Comparison of ENCODE assay signal across 1 cellular context in the genomic region with DNA sequence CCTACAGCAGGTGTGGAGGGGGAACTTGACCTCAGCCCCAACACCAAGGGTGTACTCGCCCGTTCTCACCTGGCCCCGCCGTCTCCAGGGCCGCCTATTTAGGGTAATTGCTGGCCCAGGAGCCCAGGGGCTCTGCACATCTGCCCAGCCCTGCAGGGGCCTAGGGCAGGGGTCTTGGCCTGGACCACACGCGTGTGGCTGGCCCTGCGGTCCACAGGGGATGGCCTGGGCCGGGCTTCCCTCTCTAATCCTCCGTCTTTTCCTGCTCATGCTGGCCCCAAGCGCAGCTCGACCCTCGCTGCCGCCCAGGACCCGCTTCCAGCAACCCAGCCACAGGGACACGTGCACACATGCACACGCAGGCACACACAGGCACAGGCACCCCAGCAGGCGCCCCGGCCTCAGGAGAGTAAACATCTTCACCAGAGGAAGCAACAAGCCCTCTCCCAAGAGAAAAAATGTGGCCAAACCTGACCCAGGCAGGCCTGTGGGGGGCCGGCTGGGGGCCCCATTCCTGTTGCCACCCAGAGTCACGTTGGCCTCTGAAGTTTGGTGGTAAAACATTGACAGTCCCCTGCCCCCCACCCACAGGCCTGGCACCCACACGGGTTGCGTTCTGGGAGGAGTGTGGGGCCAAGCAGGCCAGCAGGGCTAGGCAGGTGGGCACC.
TF ChIP-seq lines count a peak whose summit lies in the region.

No MANE protein-coding gene starts in this region.

TF ChIP-seq in GM23338, 12 proteins besides CTCF, POLR2A, EP300 and RAD21:
- TF ChIP-seq NANOG (IDR thresholded peaks at IDR 0.05; ENCODE audit: borderline replicate concordance): no peak
- TF ChIP-seq CREB1 (CRISPR knock-in tag; IDR thresholded peaks at IDR 0.05; ENCODE audit: low read depth): no peak
- TF ChIP-seq EZH2phosphoT487 (IDR thresholded peaks at IDR 0.05; ENCODE audit: unreplicated experiment): no peak
- TF ChIP-seq, protein P1, sequence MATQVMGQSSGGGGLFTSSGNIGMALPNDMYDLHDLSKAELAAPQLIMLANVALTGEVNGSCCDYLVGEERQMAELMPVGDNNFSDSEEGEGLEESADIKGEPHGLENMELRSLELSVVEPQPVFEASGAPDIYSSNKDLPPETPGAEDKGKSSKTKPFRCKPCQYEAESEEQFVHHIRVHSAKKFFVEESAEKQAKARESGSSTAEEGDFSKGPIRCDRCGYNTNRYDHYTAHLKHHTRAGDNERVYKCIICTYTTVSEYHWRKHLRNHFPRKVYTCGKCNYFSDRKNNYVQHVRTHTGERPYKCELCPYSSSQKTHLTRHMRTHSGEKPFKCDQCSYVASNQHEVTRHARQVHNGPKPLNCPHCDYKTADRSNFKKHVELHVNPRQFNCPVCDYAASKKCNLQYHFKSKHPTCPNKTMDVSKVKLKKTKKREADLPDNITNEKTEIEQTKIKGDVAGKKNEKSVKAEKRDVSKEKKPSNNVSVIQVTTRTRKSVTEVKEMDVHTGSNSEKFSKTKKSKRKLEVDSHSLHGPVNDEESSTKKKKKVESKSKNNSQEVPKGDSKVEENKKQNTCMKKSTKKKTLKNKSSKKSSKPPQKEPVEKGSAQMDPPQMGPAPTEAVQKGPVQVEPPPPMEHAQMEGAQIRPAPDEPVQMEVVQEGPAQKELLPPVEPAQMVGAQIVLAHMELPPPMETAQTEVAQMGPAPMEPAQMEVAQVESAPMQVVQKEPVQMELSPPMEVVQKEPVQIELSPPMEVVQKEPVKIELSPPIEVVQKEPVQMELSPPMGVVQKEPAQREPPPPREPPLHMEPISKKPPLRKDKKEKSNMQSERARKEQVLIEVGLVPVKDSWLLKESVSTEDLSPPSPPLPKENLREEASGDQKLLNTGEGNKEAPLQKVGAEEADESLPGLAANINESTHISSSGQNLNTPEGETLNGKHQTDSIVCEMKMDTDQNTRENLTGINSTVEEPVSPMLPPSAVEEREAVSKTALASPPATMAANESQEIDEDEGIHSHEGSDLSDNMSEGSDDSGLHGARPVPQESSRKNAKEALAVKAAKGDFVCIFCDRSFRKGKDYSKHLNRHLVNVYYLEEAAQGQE (IDR thresholded peaks at IDR 0.05; ENCODE audit: unreplicated experiment): no peak
- TF ChIP-seq POLR2AphosphoS5 (IDR thresholded peaks at IDR 0.05; ENCODE audit: low read depth): no peak
- TF ChIP-seq, protein P2, sequence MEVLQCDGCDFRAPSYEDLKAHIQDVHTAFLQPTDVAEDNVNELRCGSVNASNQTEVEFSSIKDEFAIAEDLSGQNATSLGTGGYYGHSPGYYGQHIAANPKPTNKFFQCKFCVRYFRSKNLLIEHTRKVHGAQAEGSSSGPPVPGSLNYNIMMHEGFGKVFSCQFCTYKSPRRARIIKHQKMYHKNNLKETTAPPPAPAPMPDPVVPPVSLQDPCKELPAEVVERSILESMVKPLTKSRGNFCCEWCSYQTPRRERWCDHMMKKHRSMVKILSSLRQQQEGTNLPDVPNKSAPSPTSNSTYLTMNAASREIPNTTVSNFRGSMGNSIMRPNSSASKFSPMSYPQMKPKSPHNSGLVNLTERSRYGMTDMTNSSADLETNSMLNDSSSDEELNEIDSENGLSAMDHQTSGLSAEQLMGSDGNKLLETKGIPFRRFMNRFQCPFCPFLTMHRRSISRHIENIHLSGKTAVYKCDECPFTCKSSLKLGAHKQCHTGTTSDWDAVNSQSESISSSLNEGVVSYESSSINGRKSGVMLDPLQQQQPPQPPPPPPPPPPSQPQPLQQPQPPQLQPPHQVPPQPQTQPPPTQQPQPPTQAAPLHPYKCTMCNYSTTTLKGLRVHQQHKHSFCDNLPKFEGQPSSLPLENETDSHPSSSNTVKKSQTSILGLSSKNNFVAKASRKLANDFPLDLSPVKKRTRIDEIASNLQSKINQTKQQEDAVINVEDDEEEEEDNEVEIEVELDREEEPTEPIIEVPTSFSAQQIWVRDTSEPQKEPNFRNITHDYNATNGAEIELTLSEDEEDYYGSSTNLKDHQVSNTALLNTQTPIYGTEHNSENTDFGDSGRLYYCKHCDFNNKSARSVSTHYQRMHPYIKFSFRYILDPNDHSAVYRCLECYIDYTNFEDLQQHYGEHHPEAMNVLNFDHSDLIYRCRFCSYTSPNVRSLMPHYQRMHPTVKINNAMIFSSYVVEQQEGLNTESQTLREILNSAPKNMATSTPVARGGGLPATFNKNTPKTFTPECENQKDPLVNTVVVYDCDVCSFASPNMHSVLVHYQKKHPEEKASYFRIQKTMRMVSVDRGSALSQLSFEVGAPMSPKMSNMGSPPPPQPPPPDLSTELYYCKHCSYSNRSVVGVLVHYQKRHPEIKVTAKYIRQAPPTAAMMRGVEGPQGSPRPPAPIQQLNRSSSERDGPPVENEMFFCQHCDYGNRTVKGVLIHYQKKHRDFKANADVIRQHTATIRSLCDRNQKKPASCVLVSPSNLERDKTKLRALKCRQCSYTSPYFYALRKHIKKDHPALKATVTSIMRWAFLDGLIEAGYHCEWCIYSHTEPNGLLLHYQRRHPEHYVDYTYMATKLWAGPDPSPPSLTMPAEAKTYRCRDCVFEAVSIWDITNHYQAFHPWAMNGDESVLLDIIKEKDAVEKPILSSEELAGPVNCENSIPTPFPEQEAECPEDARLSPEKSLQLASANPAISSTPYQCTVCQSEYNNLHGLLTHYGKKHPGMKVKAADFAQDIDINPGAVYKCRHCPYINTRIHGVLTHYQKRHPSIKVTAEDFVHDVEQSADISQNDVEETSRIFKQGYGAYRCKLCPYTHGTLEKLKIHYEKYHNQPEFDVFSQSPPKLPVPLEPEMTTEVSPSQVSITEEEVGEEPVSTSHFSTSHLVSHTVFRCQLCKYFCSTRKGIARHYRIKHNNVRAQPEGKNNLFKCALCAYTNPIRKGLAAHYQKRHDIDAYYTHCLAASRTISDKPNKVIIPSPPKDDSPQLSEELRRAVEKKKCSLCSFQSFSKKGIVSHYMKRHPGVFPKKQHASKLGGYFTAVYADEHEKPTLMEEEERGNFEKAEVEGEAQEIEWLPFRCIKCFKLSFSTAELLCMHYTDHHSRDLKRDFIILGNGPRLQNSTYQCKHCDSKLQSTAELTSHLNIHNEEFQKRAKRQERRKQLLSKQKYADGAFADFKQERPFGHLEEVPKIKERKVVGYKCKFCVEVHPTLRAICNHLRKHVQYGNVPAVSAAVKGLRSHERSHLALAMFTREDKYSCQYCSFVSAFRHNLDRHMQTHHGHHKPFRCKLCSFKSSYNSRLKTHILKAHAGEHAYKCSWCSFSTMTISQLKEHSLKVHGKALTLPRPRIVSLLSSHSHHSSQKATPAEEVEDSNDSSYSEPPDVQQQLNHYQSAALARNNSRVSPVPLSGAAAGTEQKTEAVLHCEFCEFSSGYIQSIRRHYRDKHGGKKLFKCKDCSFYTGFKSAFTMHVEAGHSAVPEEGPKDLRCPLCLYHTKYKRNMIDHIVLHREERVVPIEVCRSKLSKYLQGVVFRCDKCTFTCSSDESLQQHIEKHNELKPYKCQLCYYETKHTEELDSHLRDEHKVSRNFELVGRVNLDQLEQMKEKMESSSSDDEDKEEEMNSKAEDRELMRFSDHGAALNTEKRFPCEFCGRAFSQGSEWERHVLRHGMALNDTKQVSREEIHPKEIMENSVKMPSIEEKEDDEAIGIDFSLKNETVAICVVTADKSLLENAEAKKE (CRISPR knock-in tag; IDR thresholded peaks at IDR 0.05): no peak
- no peak for TF ChIP-seq STAT1 (IDR thresholded peaks at IDR 0.05; ENCODE audit: unreplicated experiment)
- no peak for TF ChIP-seq ZNF114 (CRISPR knock-in tag; IDR thresholded peaks at IDR 0.05)
- no peak for TF ChIP-seq ETS1 (IDR thresholded peaks at IDR 0.05)
- no peak for TF ChIP-seq JUNB (IDR thresholded peaks at IDR 0.05; ENCODE audit: unreplicated experiment)
- TF ChIP-seq ZNF331 (CRISPR knock-in tag; IDR thresholded peaks at IDR 0.05; ENCODE audit: low read depth): no peak
- no peak for TF ChIP-seq EZH2 (IDR thresholded peaks at IDR 0.05; ENCODE audit: low read depth, unreplicated experiment)
TF ChIP-seq in GM23338: peak in this region for 0.
